8 cellular contexts compared by ENCODE assay signal in the genomic region with DNA sequence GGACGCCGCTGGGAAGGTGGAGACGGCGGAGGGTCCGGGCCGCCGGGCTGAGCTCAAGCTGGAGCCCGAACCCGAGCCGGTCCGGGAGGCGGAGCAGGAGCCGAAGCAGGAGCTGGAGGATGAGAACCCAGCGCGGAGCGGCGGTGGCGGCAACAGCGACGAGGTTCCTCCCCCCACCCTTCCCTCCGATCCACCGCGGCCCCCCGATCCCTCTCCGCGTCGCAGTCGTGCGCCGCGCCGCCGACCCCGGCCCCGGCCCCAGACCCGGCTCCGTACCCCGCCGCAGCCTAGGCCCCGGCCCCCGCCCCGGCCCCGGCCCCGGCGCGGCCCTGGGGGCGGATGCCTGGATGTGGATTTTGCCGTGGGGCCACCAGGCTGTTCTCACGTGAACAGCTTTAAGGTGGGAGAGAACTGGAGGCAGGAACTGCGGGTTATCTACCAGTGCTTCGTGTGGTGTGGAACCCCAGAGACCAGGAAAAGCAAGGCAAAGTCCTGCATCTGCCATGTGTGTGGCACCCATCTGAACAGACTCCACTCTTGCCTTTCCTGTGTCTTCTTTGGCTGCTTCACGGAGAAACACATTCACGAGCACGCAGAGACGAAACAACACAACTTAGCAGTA. TPM values are rescaled to one million over a fixed set of nuclear protein-coding genes. Genes with fewer than 3 reads are reported as not detected.
A peak's percentile ranks its signal among the peaks of the same experiment; 100 is the strongest.
DNase-seq lines count a peak whose midpoint lies in the region; ATAC-seq and TF ChIP-seq lines count a peak whose summit lies in the region.

No MANE protein-coding gene starts in this region.

- peak overlapping the region; percentile 89 for H3K4me3 Mint-ChIP-seq in CD4-positive, alpha-beta T cell
- H3K4me3 Mint-ChIP-seq in nephron progenitor cell: peak overlapping the region; percentile 81

- no peaks in the 10 kb centered on the region for H3K9me3 Mint-ChIP-seq in CD4-positive, alpha-beta T cell
- H3K9me3 Mint-ChIP-seq in nephron progenitor cell: peaks cover 53% of the 10 kb centered on the region

- TF ChIP-seq RAD21 in HCT116 (IDR thresholded peaks at IDR 0.05; ENCODE audit: low read depth): no peak

- BruUV-seq in HCT116 (replicated peaks; lab: Mats Ljungman, UMichigan): no TSS peak

- peaks cover 4% of the 10 kb centered on the region for H3K36me3 Mint-ChIP-seq in CD4-positive, alpha-beta T cell (ENCODE audit: low read depth)
- peaks cover 41% of the 10 kb centered on the region for H3K36me3 Mint-ChIP-seq in nephron progenitor cell (ENCODE audit: low read depth)

- no peak for DNase-seq in CD4-positive, alpha-beta T cell
- DNase-seq in HCT116 (ENCODE audit: low read depth, low spot score): no peak
- DNase-seq in RWPE2 (ENCODE audit: low spot score): no peak
- no peak for DNase-seq in nephron progenitor cell
- DNase-seq in effector CD8-positive, alpha-beta T cell (lab: John Stamatoyannopoulos, UW): no peak
- no peak for DNase-seq in G401 (ENCODE audit: low spot score)

- H3K27ac Mint-ChIP-seq in CD4-positive, alpha-beta T cell: peak overlapping the region; percentile 89
- no peak overlapping the region for H3K27ac Mint-ChIP-seq in nephron progenitor cell

- no peaks in the 10 kb centered on the region for H4K20me1 ChIP-seq in HCT116 (ENCODE audit: insufficient read depth)

- H3K36me3 ChIP-seq in HCT116 (ENCODE audit: control insufficient read depth in 1 of 2, insufficient read depth in 2 of 2, low read length in 2 of 2) (no peaks in the 10 kb centered on the region), RWPE2 (ENCODE audit: low read depth) (no peaks in the 10 kb centered on the region), esophagus (ENCODE audit: control insufficient read depth in 2 of 2, insufficient read depth in 2 of 2, low read length in 1 of 2) (no peaks in the 10 kb centered on the region)

- RAD21 ChIA-PET in HCT116 (lab: Charles Lee; ENCODE audit: low non-redundant PET in 1 of 2, low total read pairs in 2 of 2, uncharacterized antibody in 2 of 2, unreplicated experiment in 2 of 2): no interaction called here

- TF ChIP-seq CTCF in CD4-positive, alpha-beta T cell (IDR thresholded peaks at IDR 0.05): no peak
- TF ChIP-seq CTCF in HCT116 (IDR thresholded peaks at IDR 0.05 in 2 of 3, conservative IDR thresholded peaks at IDR 0.05 in 1 of 3; ENCODE audit: borderline replicate concordance in 1 of 3, insufficient read depth in 1 of 3, low read depth in 2 of 3, low read length in 2 of 3) (no peak), RWPE2 (IDR thresholded peaks at IDR 0.05; ENCODE audit: poor library complexity, severe bottlenecking) (no peak), nephron progenitor cell (IDR thresholded peaks at IDR 0.05) (no peak)

- peaks cover 34% of the 10 kb centered on the region for H3K4me1 Mint-ChIP-seq in CD4-positive, alpha-beta T cell (ENCODE audit: low read depth)
- H3K4me1 Mint-ChIP-seq in nephron progenitor cell: peaks cover 36% of the 10 kb centered on the region

- peak; percentile 2 for ATAC-seq in CD4-positive, alpha-beta T cell (ENCODE audit: poor library complexity)
- ATAC-seq in HCT116: peak; percentile 19
- ATAC-seq in RWPE2 (ENCODE audit: low read depth): no peak
- no peak for ATAC-seq in HG03571 (IDR thresholded peaks at IDR 0.05; ENCODE audit: unreplicated experiment)

- H3K9me2 ChIP-seq in HCT116 (ENCODE audit: insufficient read depth): no peaks in the 10 kb centered on the region

- peak overlapping the region; percentile 79 for H3K4me2 ChIP-seq in HCT116 (ENCODE audit: low read length)

- intact Hi-C loops in CD4-positive, alpha-beta T cell (cut with DNase I, micrococcal nuclease): loop anchor here (5.0 kb wide), 2 partner anchors 43 to 1202 kb away; a partner anchor contains a TSS
- intact Hi-C loops in HCT116 (cut with micrococcal nuclease): loop anchor here (10.0 kb wide), 1 partner anchor 705 kb away; no protein-coding TSS in a partner anchor

- H3K79me2 ChIP-seq in HCT116 (ENCODE audit: insufficient read depth, low read length): no peaks in the 10 kb centered on the region

- POLR2A ChIA-PET in CD4-positive, alpha-beta T cell (lab: Charles Lee): no interaction called here
- POLR2A ChIA-PET in HCT116 (lab: Charles Lee): no interaction called here

- H3K9me3 ChIP-seq in CD4-positive, alpha-beta T cell (ENCODE audit: control insufficient read depth, low read length): no peaks in the 10 kb centered on the region
- H3K9me3 ChIP-seq in HCT116 (ENCODE audit: control insufficient read depth in 1 of 2, insufficient read depth in 1 of 2, low read depth in 1 of 2, low read length in 2 of 2) (no peaks in the 10 kb centered on the region), RWPE2 (ENCODE audit: severe bottlenecking) (no peaks in the 10 kb centered on the region), esophagus (ENCODE audit: control insufficient read depth in 2 of 2, insufficient read depth in 1 of 2, low read depth in 1 of 2, low read length in 1 of 2) (no peaks in the 10 kb centered on the region)

- H3K9ac ChIP-seq in HCT116 (ENCODE audit: low read length): peak overlapping the region; percentile 47

- H3K4me1 ChIP-seq in HCT116 (ENCODE audit: control insufficient read depth in 1 of 2, insufficient read depth in 2 of 2, low read length in 2 of 2): peaks cover 4 to 14% of the 10 kb centered on the region in 2 experiments; a peak in 2 of 4 replicates
- peaks cover 3% of the 10 kb centered on the region for H3K4me1 ChIP-seq in RWPE2 (ENCODE audit: insufficient read depth, poor library complexity, severe bottlenecking)
- H3K4me1 ChIP-seq in esophagus (ENCODE audit: control insufficient read depth in 2 of 2, insufficient read depth in 2 of 2, low read length in 1 of 2): no peaks in the 10 kb centered on the region

- H3K27ac ChIP-seq in CD4-positive, alpha-beta T cell (ENCODE audit: low read depth, low read length): peak overlapping the region; percentile 46
- H3K27ac ChIP-seq in HCT116 (ENCODE audit: low read depth, low read length) (peak overlapping the region; percentile 61), RWPE2 (ENCODE audit: poor library complexity, severe bottlenecking) (peak overlapping the region; percentile 30), esophagus (ENCODE audit: low read depth in 2 of 2, low read length in 1 of 2) (peak overlapping the region; percentile 62 to 89)

- CTCF ChIA-PET in CD4-positive, alpha-beta T cell (lab: Charles Lee): interaction anchor here (1.0 to 1.9 kb wide), 3 partner anchors 39 to 42 kb away, joined by 3 to 9 read pairs (median 9); a partner anchor contains a TSS
- CTCF ChIA-PET in HCT116 (lab: Charles Lee): interaction anchor here (1.1 to 1.5 kb wide), 2 partner anchors 40 to 42 kb away, joined by 3 to 5 read pairs; a partner anchor contains a TSS

- H3K4me3 ChIP-seq in HCT116 (replicated peaks in 1 of 2; ENCODE audit: low read depth in 1 of 2, low read length in 2 of 2): peak overlapping the region; percentile 51 to 55
- H3K4me3 ChIP-seq in RWPE2 (ENCODE audit: severe bottlenecking): peak overlapping the region; percentile 57
- H3K4me3 ChIP-seq in esophagus (ENCODE audit: low read depth in 1 of 2, low read length in 2 of 2): peak overlapping the region; percentile 57 to 63

- no peak overlapping the region for H2AFZ ChIP-seq in HCT116 (ENCODE audit: low read depth, low read length, poor library complexity, severe bottlenecking)

- no peaks in the 10 kb centered on the region for H3K27me3 ChIP-seq in CD4-positive, alpha-beta T cell (ENCODE audit: control insufficient read depth, insufficient read depth, low read length)
- H3K27me3 ChIP-seq in HCT116 (ENCODE audit: insufficient read depth, low read length) (no peaks in the 10 kb centered on the region), RWPE2 (ENCODE audit: insufficient read depth, poor library complexity, severe bottlenecking) (no peaks in the 10 kb centered on the region), esophagus (ENCODE audit: control insufficient read depth in 1 of 2, insufficient read depth in 2 of 2, low read length in 2 of 2) (peaks cover 0 to 4% of the 10 kb centered on the region in 2 donors)

- no peaks in the 10 kb centered on the region for H3K27me3 Mint-ChIP-seq in CD4-positive, alpha-beta T cell
- peaks cover 7% of the 10 kb centered on the region for H3K27me3 Mint-ChIP-seq in nephron progenitor cell (ENCODE audit: low read depth, poor library complexity)

- 3 to 38% methylated on average over 34 to 54 of the region's 55 CpGs for WGBS in esophagus, 2 donors

- in situ Hi-C loops in G401 (cut with HindIII; ENCODE audit: low sequenced_read_pairs): no loop called here

- no peak for TF ChIP-seq POLR2A in HCT116 (IDR thresholded peaks at IDR 0.05; ENCODE audit: borderline replicate concordance, extremely low read depth, insufficient read depth, insufficient read length)

TF ChIP-seq in HCT116, 20 proteins besides CTCF, POLR2A, EP300 and RAD21 (continues in another document):
- TF ChIP-seq ELF1 (IDR thresholded peaks at IDR 0.05; ENCODE audit: borderline replicate concordance, low read depth) (no peak), JUND (IDR thresholded peaks at IDR 0.05) (no peak), SIN3A (IDR thresholded peaks at IDR 0.05; ENCODE audit: low read depth) (no peak)

RNA-seq across cellular contexts. Expression of a gene that starts 0.5 kb away (rescaled TPM):
- 1 to 10 TPM; 2.7 to 3.2 TPM for total RNA-seq in CD4-positive, alpha-beta T cell
- 3.5 TPM for total RNA-seq in HCT116 (2021; ENCODE audit: unreplicated experiment)
- polyA plus RNA-seq in HCT116 (2012): 3.4 and 3.7 TPM in 2 replicates
- polyA plus RNA-seq in esophagus: 1 to 10 TPM in 1 of 2 donors, under 1 TPM in 1; 0.65 to 1.7 TPM
- 0.44 and 1.4 TPM in 2 replicates for total RNA-seq in G401 (2014; rRNA removed; shearing (Covaris generic))

RNA-seq across cellular contexts. Expression of a gene that starts 42.6 kb away (rescaled TPM):
- 1 to 10 TPM in 1 of 2 experiments, under 1 TPM in 1; 0.61 to 1.6 TPM for total RNA-seq in CD4-positive, alpha-beta T cell
- 6.1 TPM for total RNA-seq in HCT116 (2021; ENCODE audit: unreplicated experiment)
- 1.5 and 1.8 TPM in 2 replicates for polyA plus RNA-seq in HCT116 (2012)
- polyA plus RNA-seq in esophagus: 1 to 10 TPM; 1.3 to 2.0 TPM
- 5.8 and 7.1 TPM in 2 replicates for total RNA-seq in G401 (2014; rRNA removed; shearing (Covaris generic))

RNA-seq across cellular contexts. Expression of a gene that starts 50.7 kb away (rescaled TPM):
- total RNA-seq in CD4-positive, alpha-beta T cell: not detected
- total RNA-seq in HCT116 (2021; ENCODE audit: unreplicated experiment): not detected
- polyA plus RNA-seq in HCT116 (2012): 0.21 and 0.27 TPM in 2 replicates
- polyA plus RNA-seq in esophagus: under 1 TPM in 1 of 2 donors, not detected in 1; 0.11 TPM
- total RNA-seq in G401 (2014; rRNA removed; shearing (Covaris generic)): not detected in 2 replicates

Comparison
In these comparisons a context has a peak if more than half of its experiments do, and no peak if none do; other contexts are left out.
1. ATAC-seq: peak in CD4-positive, alpha-beta T cell (single experiment) and HCT116 (single experiment); none in RWPE2 (single experiment) and HG03571 (single experiment).
2. Peak in every context shown above with its lines, with median percentiles within 50 percentile points of each other: H3K27ac ChIP-seq and H3K4me3 ChIP-seq.